In the genomic region with DNA sequence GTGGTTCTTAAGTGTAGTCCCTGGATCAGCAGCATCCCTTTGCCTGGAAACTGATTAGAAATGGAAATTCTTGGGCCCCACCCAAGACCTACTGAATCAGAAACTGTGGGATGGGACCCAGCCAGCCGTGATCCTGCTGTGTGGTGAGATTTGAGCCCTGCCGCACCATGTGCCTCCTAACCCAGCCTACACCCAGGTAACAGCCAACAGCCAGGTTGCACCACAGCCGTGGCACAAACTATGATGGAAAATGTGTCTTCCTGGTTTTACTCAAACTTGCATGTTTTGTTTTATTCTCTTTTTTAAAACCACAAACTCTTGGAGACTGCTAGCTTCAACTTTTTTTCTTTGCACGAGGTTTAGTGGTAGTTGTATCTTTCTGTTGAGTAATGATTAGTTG, we compare ENCODE assay signal across 8 cellular contexts. TPM values are rescaled to one million over a fixed set of nuclear protein-coding genes. Genes with fewer than 3 reads are reported as not detected.
DNase-seq lines count a peak whose midpoint lies in the region; ATAC-seq and TF ChIP-seq lines count a peak whose summit lies in the region.

No MANE protein-coding gene starts in this region.

- peak overlapping the region; percentile 81 for H3K4me3 Mint-ChIP-seq in T-helper 2 cell treated with Interferon-gamma antibody and Interleukin-4, amounts not matched to agents 5 μg/mL and 100 μg/mL, for 36 hours

- no peaks in the 10 kb centered on the region for H3K27me3 ChIP-seq in spleen (replicated peaks in 1 of 7)

- peaks cover 60% of the 10 kb centered on the region for H3K4me1 Mint-ChIP-seq in T-helper 2 cell treated with Interferon-gamma antibody and Interleukin-4, amounts not matched to agents 5 μg/mL and 100 μg/mL, for 36 hours (ENCODE audit: low read depth)

- no peak for TF ChIP-seq POLR2A in spleen (IDR thresholded peaks at IDR 0.05)

- peaks cover 66 to 97% (median 89%) of the 10 kb centered on the region in 6 donors for H3K4me1 ChIP-seq in spleen

- H3K36me3 Mint-ChIP-seq in T-helper 2 cell treated with Interferon-gamma antibody and Interleukin-4, amounts not matched to agents 5 μg/mL and 100 μg/mL, for 36 hours (ENCODE audit: low read depth) = peaks cover 52% of the 10 kb centered on the region

- TF ChIP-seq CTCF in fibroblast of mammary gland (conservative IDR thresholded peaks at IDR 0.05; ENCODE audit: control insufficient read depth, insufficient read depth, low read depth, low read length) (no peak), spleen (IDR thresholded peaks at IDR 0.05 in 8 of 11, conservative IDR thresholded peaks at IDR 0.05 in 3 of 11) (no peak)

- WGBS in spleen, 5 donors = 19 to 29% (median 24%) methylated on average over 4 of the region's 4 CpGs

- peak; percentile 49 for DNase-seq in GM03348 (ENCODE audit: low spot score)
- no peak for DNase-seq in T-helper 2 cell treated with Interferon-gamma antibody and Interleukin-4, amounts not matched to agents 5 μg/mL and 100 μg/mL, for 36 hours (ENCODE audit: low spot score)
- peak; percentile 81 for DNase-seq in fibroblast of mammary gland (ENCODE audit: low read depth)
- peak; percentile 66 for DNase-seq in spleen
- DNase-seq in NCI-H82 treated with DMSO at 0.1 percent for 48 hours (lab: John Stamatoyannopoulos, UW; ENCODE audit: unreplicated experiment) = no peak
- DNase-seq in NK-92 (lab: John Stamatoyannopoulos, UW; ENCODE audit: unreplicated experiment) = no peak

- H3K27me3 Mint-ChIP-seq in T-helper 2 cell treated with Interferon-gamma antibody and Interleukin-4, amounts not matched to agents 5 μg/mL and 100 μg/mL, for 36 hours (ENCODE audit: low read depth) = no peaks in the 10 kb centered on the region

- H3K4me3 ChIP-seq in fibroblast of mammary gland (ENCODE audit: control insufficient read depth, low read depth, low read length) (peak overlapping the region; percentile 69), spleen (peak overlapping the region in 7 of 8 donors; percentile 31 to 94 (median 79))

- intact Hi-C loops in spleen (cut with DNase I; ENCODE audit: low total_unique reads) = loop anchor here (5.0 kb wide), 1 partner anchor 55 kb away; no protein-coding TSS in a partner anchor

- H3K9me3 ChIP-seq in spleen = no peaks in the 10 kb centered on the region

- H3K9me3 Mint-ChIP-seq in T-helper 2 cell treated with Interferon-gamma antibody and Interleukin-4, amounts not matched to agents 5 μg/mL and 100 μg/mL, for 36 hours = no peaks in the 10 kb centered on the region

- ATAC-seq in HG03175 (IDR thresholded peaks at IDR 0.05; ENCODE audit: unreplicated experiment) = no peak
- ATAC-seq in HG03460 (IDR thresholded peaks at IDR 0.05; ENCODE audit: unreplicated experiment) = no peak

- peak overlapping the region in 7 of 8 donors; percentile 2 to 96 (median 88) for H3K27ac ChIP-seq in spleen

- H3K27ac Mint-ChIP-seq in T-helper 2 cell treated with Interferon-gamma antibody and Interleukin-4, amounts not matched to agents 5 μg/mL and 100 μg/mL, for 36 hours = peak overlapping the region; percentile 68

- peaks cover 0 to 25% (median 0%) of the 10 kb centered on the region in 6 donors for H3K36me3 ChIP-seq in spleen

RNA-seq across cellular contexts. Expression of gene LIMD1, which starts 2.6 kb away (rescaled TPM):
- 10 to 100 TPM; 41.5 to 58.5 (median 49.8) TPM for total RNA-seq in spleen
- polyA plus RNA-seq in spleen = 10 to 100 TPM in 1 of 3 donors, 1 to 10 TPM in 2; 5.3 to 15.9 (median 6.5) TPM

Comparison
In these comparisons a context has a peak if more than half of its experiments do, and no peak if none do; other contexts are left out.
1. DNase-seq: peak in GM03348 (single experiment), fibroblast of mammary gland (single experiment) and spleen (single experiment); none in T-helper 2 cell treated with Interferon-gamma antibody and Interleukin-4, amounts not matched to agents 5 μg/mL and 100 μg/mL, for 36 hours (single experiment), NCI-H82 treated with DMSO at 0.1 percent for 48 hours (single experiment) and NK-92 (single experiment).